In genomic region chr17:75679706-75680201, GRCh38 we compare ENCODE assay signal across 10 cellular contexts. TPM values are rescaled to one million over a fixed set of nuclear protein-coding genes. Genes with fewer than 3 reads are reported as not detected.
DNase-seq lines count a peak whose midpoint lies in the region; ATAC-seq and TF ChIP-seq lines count a peak whose summit lies in the region.
"Had no signal": no experiment of that assay in that cellular context is flagged by ENCODE, and none has a peak within 500 bp of the region (broad histone marks: within the 10 kb centered on the region; RNA-seq: fewer than 3 reads in every experiment).

No MANE protein-coding gene starts in this region.

- no peaks in the 10 kb centered on the region for H3K9me2 ChIP-seq in SK-N-SH

- no peak overlapping the region for H2AFZ ChIP-seq in SK-N-SH (ENCODE audit: low read depth)

- H3K9me3 ChIP-seq in SK-N-SH (no peaks in the 10 kb centered on the region), right lobe of liver (no peaks in the 10 kb centered on the region), upper lobe of left lung (no peaks in the 10 kb centered on the region)
- H3K9me3 ChIP-seq: neutrophil had no signal

- TF ChIP-seq CTCF in SK-N-SH (IDR thresholded peaks at IDR 0.05) (peak; percentile 36), right lobe of liver (IDR thresholded peaks at IDR 0.05) (peak in 3 of 4 donors; percentile 7 to 36 (median 20)), upper lobe of left lung (IDR thresholded peaks at IDR 0.05) (peak; percentile 25 to 71 (median 44))

- H3K36me3 ChIP-seq in SK-N-SH (replicated peaks in 1 of 2; ENCODE audit: control insufficient read depth in 1 of 2, insufficient read depth in 2 of 2, low read length in 1 of 2), result peaks cover 28 to 36% of the 10 kb centered on the region in 2 experiments
- peaks cover 0 to 6% (median 2%) of the 10 kb centered on the region in 4 donors for H3K36me3 ChIP-seq in right lobe of liver
- H3K36me3 ChIP-seq in upper lobe of left lung, result peaks cover 0 to 41% (median 7%) of the 10 kb centered on the region in 4 donors

- H3K4me3 ChIP-seq in SK-N-SH (ENCODE audit: low read depth in 2 of 2, low read length in 1 of 2), result no peak overlapping the region
- no peak overlapping the region for H3K4me3 ChIP-seq in right lobe of liver
- no peak overlapping the region for H3K4me3 ChIP-seq in upper lobe of left lung

- H3K79me2 ChIP-seq in SK-N-SH (ENCODE audit: insufficient read depth), result peaks cover 91% of the 10 kb centered on the region

- H4K20me1 ChIP-seq in SK-N-SH (ENCODE audit: insufficient read depth), result peaks cover 12% of the 10 kb centered on the region; the same call in 1 of the 2 replicates

- peak; percentile 28; the same call in 1 of the 2 replicates for TF ChIP-seq RAD21 in SK-N-SH (IDR thresholded peaks at IDR 0.05; ENCODE audit: low read length)

- H3F3A ChIP-seq in SK-N-SH (replicated peaks; ENCODE audit: insufficient read depth), result peaks cover 43% of the 10 kb centered on the region

- ATAC-seq in SK-N-SH treated with all-trans-retinoic acid at 6 μM for 48 hours, result no peak
- peak; percentile 37 to 87 (median 64) for ATAC-seq in right lobe of liver
- peak; percentile 36 to 76 for ATAC-seq in upper lobe of left lung (ENCODE audit: low FRiP score in 2 of 2)
- no peak for ATAC-seq in HG02610 (IDR thresholded peaks at IDR 0.05; ENCODE audit: unreplicated experiment)

- H3K27ac ChIP-seq in SK-N-SH (ENCODE audit: low read depth in 2 of 2, low read length in 1 of 2) (peak overlapping the region in 1 of 2 experiments; percentile 64; a peak in 2 of 4 replicates), caudate nucleus (ENCODE audit: low read depth, low read length) (peak overlapping the region; percentile 53), right lobe of liver (peak overlapping the region in 1 of 3 donors; percentile 14), upper lobe of left lung (peak overlapping the region; percentile 31 to 78 (median 62))
- H3K27ac ChIP-seq: neutrophil had no signal

- CTCF ChIA-PET in SK-N-SH (lab: Yijun Ruan, JAX), result interaction anchor here (0.8 to 5.1 kb wide), 8 partner anchors 8 to 408 kb away, joined by 3 to 39 read pairs (median 4); partner anchors contain the start of genes MIF4GD and SMIM5

- TF ChIP-seq POLR2A in right lobe of liver (IDR thresholded peaks at IDR 0.05) (no peak), upper lobe of left lung (IDR thresholded peaks at IDR 0.05) (no peak)

- intact Hi-C loops in right lobe of liver (cut with DNase I), result loop anchor here (5.0 kb wide), 1 partner anchor 73 kb away; no protein-coding TSS in a partner anchor

- no peak for TF ChIP-seq EP300 in SK-N-SH (IDR thresholded peaks at IDR 0.05; ENCODE audit: borderline replicate concordance in 1 of 2, low read depth in 1 of 2, low read length in 1 of 2)
- peak in 2 of 4 donors; percentile 28 to 39 for TF ChIP-seq EP300 in upper lobe of left lung (IDR thresholded peaks at IDR 0.05)

- DNase-seq in SK-N-SH (no peak), caudate nucleus (lab: John Stamatoyannopoulos, UW) (peak in 13 of 61 donors; percentile 9 to 67 (median 40)), right lobe of liver (peak in 2 of 3 donors; percentile 48 to 56), upper lobe of left lung (peak in 1 of 2 donors; percentile 73), NCI-H187 (lab: John Stamatoyannopoulos, UW) (no peak), GDM1 (lab: John Stamatoyannopoulos, UW) (no peak)
- DNase-seq: AML-193 had no signal

- WGBS in SK-N-SH (ENCODE audit: low lambda C conversion rate), result 72% methylated on average over 11 of the region's 11 CpGs
- WGBS in right lobe of liver (ENCODE audit: insufficient coverage, low coverage, low lambda C conversion rate, missing lambda C conversion rate), result 48% methylated on average over 11 of the region's 11 CpGs
- 41 to 49% methylated on average over 9 to 11 of the region's 11 CpGs for WGBS in upper lobe of left lung, 2 donors

- no peak overlapping the region for H3K9ac ChIP-seq in SK-N-SH

- no peak overlapping the region for H3K4me2 ChIP-seq in SK-N-SH

- H3K4me1 ChIP-seq in SK-N-SH (ENCODE audit: control insufficient read depth in 1 of 2, insufficient read depth in 2 of 2, low read depth in 1 of 2, low read length in 1 of 2), result peaks cover 4 to 33% of the 10 kb centered on the region in 2 experiments; a peak in 3 of 4 replicates
- H3K4me1 ChIP-seq in right lobe of liver, result peaks cover 0 to 8% (median 0%) of the 10 kb centered on the region in 4 donors
- peaks cover 18 to 39% (median 33%) of the 10 kb centered on the region in 4 donors for H3K4me1 ChIP-seq in upper lobe of left lung

- H3K27me3 ChIP-seq in SK-N-SH (ENCODE audit: insufficient read depth) (no peaks in the 10 kb centered on the region), right lobe of liver (no peaks in the 10 kb centered on the region), upper lobe of left lung (no peaks in the 10 kb centered on the region)
- H3K27me3 ChIP-seq: neutrophil had no signal

- POLR2A ChIA-PET in SK-N-SH (lab: Yijun Ruan, JAX), result no interaction called here

TF ChIP-seq in SK-N-SH, 30 proteins besides CTCF, POLR2A, EP300 and RAD21:
- no peak for TF ChIP-seq TEAD4 (IDR thresholded peaks at IDR 0.05; ENCODE audit: borderline replicate concordance, insufficient read depth)
- TF ChIP-seq NFIC (IDR thresholded peaks at IDR 0.05; ENCODE audit: borderline replicate concordance), result no peak
- TF ChIP-seq SMC3 (IDR thresholded peaks at IDR 0.05; ENCODE audit: low read depth, low read length), result peak; percentile 21; the same call in 1 of the 2 replicates

TF ChIP-seq in SK-N-SH treated with all-trans-retinoic acid at 6 μM for 48 hours, 23 proteins besides CTCF, POLR2A, EP300 and RAD21 (continues in another document):
- no peak for TF ChIP-seq TSHZ2 (CRISPR knock-in tag; IDR thresholded peaks at IDR 0.05)
- TF ChIP-seq BACH2 (CRISPR knock-in tag; IDR thresholded peaks at IDR 0.05; ENCODE audit: borderline replicate concordance), result no peak
- TF ChIP-seq CREB5 (CRISPR knock-in tag; IDR thresholded peaks at IDR 0.05; ENCODE audit: low read depth), result no peak

RNA-seq across cellular contexts. Expression of gene SAP30BP, which starts 12.6 kb away (rescaled TPM):
- 145 and 158 TPM in 2 replicates for polyA plus RNA-seq in SK-N-SH (2012; rRNA removed)
- polyA plus RNA-seq in SK-N-SH (2012; cell fraction: cytosol; rRNA removed), result 103 and 121 TPM in 2 replicates
- polyA plus RNA-seq in SK-N-SH (2012; cell fraction: nucleus; rRNA removed), result 387 and 410 TPM in 2 replicates
- total RNA-seq in right lobe of liver, result 10 to 100 TPM; 24.0 to 36.0 (median 27.0) TPM
- 100 to 1,000 TPM in 1 of 6 donors, 10 to 100 TPM in 5; 64.1 to 125 (median 80.8) TPM for total RNA-seq in upper lobe of left lung

RNA-seq across cellular contexts. Expression of gene RECQL5, which starts 12.8 kb away (rescaled TPM):
- polyA plus RNA-seq in SK-N-SH (2012; rRNA removed), result 22.5 and 25.3 TPM in 2 replicates
- 8.8 and 11.4 TPM in 2 replicates for polyA plus RNA-seq in SK-N-SH (2012; cell fraction: cytosol; rRNA removed)
- 179 and 199 TPM in 2 replicates for polyA plus RNA-seq in SK-N-SH (2012; cell fraction: nucleus; rRNA removed)
- total RNA-seq in right lobe of liver (10 to 100 TPM; 13.5 to 24.8 (median 18.4) TPM), upper lobe of left lung (10 to 100 TPM; 11.4 to 97.4 (median 41.4) TPM)

RNA-seq across cellular contexts. Expression of gene ITGB4, which starts 41.5 kb away (rescaled TPM):
- 3.6 and 7.0 TPM in 2 replicates for polyA plus RNA-seq in SK-N-SH (2012; rRNA removed)
- 1.7 and 3.3 TPM in 2 replicates for polyA plus RNA-seq in SK-N-SH (2012; cell fraction: cytosol; rRNA removed)
- polyA plus RNA-seq in SK-N-SH (2012; cell fraction: nucleus; rRNA removed), result 8.6 and 11.2 TPM in 2 replicates
- 1 to 10 TPM in 5 of 6 experiments, under 1 TPM in 1; 0.92 to 4.1 (median 2.0) TPM for total RNA-seq in right lobe of liver
- 10 to 100 TPM; 16.8 to 75.2 (median 41.2) TPM for total RNA-seq in upper lobe of left lung

RNA-seq across cellular contexts. Expression of gene SMIM5, which starts 46.5 kb away (rescaled TPM):
- 0.02 TPM in 1 of 2 replicates, not detected in the other for polyA plus RNA-seq in SK-N-SH (2012; rRNA removed)
- polyA plus RNA-seq in SK-N-SH (2012; cell fraction: cytosol; rRNA removed), result not detected in 2 replicates
- 0.14 and 0.39 TPM in 2 replicates for polyA plus RNA-seq in SK-N-SH (2012; cell fraction: nucleus; rRNA removed)
- under 1 TPM in 5 of 6 experiments, not detected in 1; 0.06 to 0.78 (median 0.29) TPM for total RNA-seq in right lobe of liver
- total RNA-seq in upper lobe of left lung, result 1 to 10 TPM; 1.9 to 7.3 (median 3.3) TPM

Comparison
In these comparisons a context has a peak if more than half of its experiments do, and no peak if none do; other contexts are left out.
1. DNase-seq: peak in right lobe of liver (2 of 3); none in SK-N-SH (single experiment), NCI-H187 (0 of 2) and GDM1 (single experiment).
2. ATAC-seq: peak in right lobe of liver (4 of 4) and upper lobe of left lung (2 of 2); none in SK-N-SH treated with all-trans-retinoic acid at 6 μM for 48 hours (single experiment) and HG02610 (single experiment).
3. Peak in every context shown above with its lines, with median percentiles within 50 percentile points of each other: CTCF ChIP-seq.